Comparison of ENCODE assay signal across 1 cellular context in genomic region chr19:19201697-19202630, GRCh38.
TF ChIP-seq lines count a peak whose summit lies in the region.

No MANE protein-coding gene starts in this region.

TF ChIP-seq in H1, 55 proteins besides CTCF, POLR2A, EP300 and RAD21:
- TF ChIP-seq TCF12 (IDR thresholded peaks at IDR 0.05; ENCODE audit: low read depth, low read length) (no peak), SIN3A (conservative IDR thresholded peaks at IDR 0.05 in 1 of 2, IDR thresholded peaks at IDR 0.05 in 1 of 2; ENCODE audit: low read depth in 1 of 2, low read length in 2 of 2) (no peak), ATF2 (IDR thresholded peaks at IDR 0.05; ENCODE audit: low read length) (no peak), POLR2AphosphoS5 (IDR thresholded peaks at IDR 0.05; ENCODE audit: low read depth, low read length) (no peak), MAFK (IDR thresholded peaks at IDR 0.05; ENCODE audit: low read depth, low read length) (no peak), NANOG (IDR thresholded peaks at IDR 0.05; ENCODE audit: insufficient read depth, low read depth, low read length, poor library complexity, severe bottlenecking) (no peak), CBX5 (IDR thresholded peaks at IDR 0.05; ENCODE audit: low read depth, low read length) (no peak), SIX5 (IDR thresholded peaks at IDR 0.05; ENCODE audit: low read depth, low read length) (no peak), RFX5 (IDR thresholded peaks at IDR 0.05; ENCODE audit: borderline replicate concordance, low read depth, low read length) (no peak)
